In the genomic region with DNA sequence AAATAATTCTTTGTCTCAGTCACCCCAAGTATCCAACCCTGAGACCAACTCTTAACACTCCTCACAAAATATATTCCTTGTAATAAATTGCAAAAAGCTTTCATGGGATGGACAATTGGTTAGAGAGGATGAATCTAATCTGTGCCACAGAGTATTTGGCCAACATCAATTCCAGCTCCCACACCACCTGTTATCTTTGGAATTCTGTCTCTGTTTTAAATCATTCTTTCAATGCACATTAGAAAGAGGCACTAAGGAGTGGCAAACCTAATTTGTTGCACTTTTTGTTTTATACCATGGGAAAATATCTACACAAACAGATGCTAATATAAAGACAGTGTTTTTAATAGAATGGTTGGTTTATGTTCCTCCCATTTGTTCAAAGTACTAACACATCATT, we compare ENCODE assay signal across 28 cellular contexts.
"Had no signal": no experiment of that assay in that cellular context is flagged by ENCODE, and none has a peak within 500 bp of the region (broad histone marks: within the 10 kb centered on the region; RNA-seq: fewer than 3 reads in every experiment).

No MANE protein-coding gene starts in this region.

- H3K27me3 ChIP-seq: ascending aorta had no signal

- H3K27ac ChIP-seq: ascending aorta, VCaP had no signal

- H3K4me3 ChIP-seq: ascending aorta had no signal

- H3K9me3 ChIP-seq: ascending aorta had no signal

- DNase-seq: activated B cell treated with CpG ODN at 0.5 μM for 24 hours; activated CD4-positive, alpha-beta memory T cell treated with anti-CD3 and anti-CD28 coated beads for 36 hours; activated CD4-positive, alpha-beta T cell treated with anti-CD3 and anti-CD28 coated beads for 4 hours; activated CD4-positive, alpha-beta T cell treated with anti-CD3 and anti-CD28 coated beads, Interleukin-2, amount 10 ng/mL, durations not matched to agents 24 days and 14 days; activated CD4-positive, alpha-beta T cell treated with anti-CD3 and anti-CD28 coated beads, Interleukin-2, amount 50 U/mL, for 1 hour; activated CD4-positive, alpha-beta T cell treated with anti-CD3 and anti-CD28 coated beads, Interleukin-2, amount 50 U/mL, for 4 hours; activated CD4-positive, CD25-positive, alpha-beta regulatory T cell treated with anti-CD3 and anti-CD28 coated beads, Interleukin-2, amount 50 U/mL, for 72 hours; activated CD8-positive, alpha-beta memory T cell treated with anti-CD3 and anti-CD28 coated beads, Interleukin-2, amount 50 U/mL, for 4 hours; activated CD8-positive, alpha-beta T cell treated with anti-CD3 and anti-CD28 coated beads for 36 hours; activated effector memory CD4-positive, alpha-beta T cell treated with anti-CD3 and anti-CD28 coated beads, Interleukin-2, amount 50 U/mL, for 16 hours; activated gamma-delta T cell treated with Interleukin-2 at 50 U/mL for 16 hours; activated naive CD4-positive, alpha-beta T cell; activated naive CD4-positive, alpha-beta T cell treated with anti-CD3 and anti-CD28 coated beads for 36 hours; activated naive CD8-positive, alpha-beta T cell treated with anti-CD3 and anti-CD28 coated beads, Interleukin-2, amount 10 ng/mL, durations not matched to agents 7 days and 5 days; activated naive CD8-positive, alpha-beta T cell treated with anti-CD3 and anti-CD28 coated beads, Interleukin-2, amount 50 U/mL, for 24 hours; activated T-cell treated with anti-CD3 and anti-CD28 coated beads for 4 hours; activated T-cell treated with anti-CD3 and anti-CD28 coated beads, Interleukin-2, amount 50 U/mL, for 1 hour; activated T-cell treated with anti-CD3 and anti-CD28 coated beads, Interleukin-2, amount 50 U/mL, for 4 hours; activated T-cell treated with anti-CD3 and anti-CD28 coated beads, Interleukin-2, amount 50 U/mL, for 72 hours; amygdala; caudate nucleus; cerebellar nuclear complex; T-helper 1 cell; T-helper 2 cell; T-helper 9 cell had no signal

- H3K4me1 ChIP-seq: ascending aorta had no signal

- ATAC-seq: activated CD8-positive, alpha-beta T cell treated with anti-CD3 and anti-CD28 coated beads for 36 hours; activated naive CD8-positive, alpha-beta T cell treated with anti-CD3 and anti-CD28 coated beads, Interleukin-2, amount 50 U/mL, for 24 hours; activated T-cell treated with anti-CD3 and anti-CD28 coated beads, Interleukin-2, amount 50 U/mL, for 4 hours; activated T-cell treated with anti-CD3 and anti-CD28 coated beads, Interleukin-2, amount 50 U/mL, for 72 hours; activated T-helper 17 cell treated with anti-CD3 and anti-CD28 coated beads, Interleukin-2, amount 50 U/mL, for 72 hours had no signal
